Comparison of ENCODE assay signal across 13 cellular contexts in genomic region chr10:11074536-11075267, GRCh38. TPM values are rescaled to one million over a fixed set of nuclear protein-coding genes. Genes with fewer than 3 reads are reported as not detected.
A peak's percentile ranks its signal among the peaks of the same experiment; 100 is the strongest.
DNase-seq lines count a peak whose midpoint lies in the region; ATAC-seq and TF ChIP-seq lines count a peak whose summit lies in the region.
"Had no signal": no experiment of that assay in that cellular context is flagged by ENCODE, and none has a peak within 500 bp of the region (broad histone marks: within the 10 kb centered on the region; RNA-seq: fewer than 3 reads in every experiment).

No MANE protein-coding gene starts in this region.

- H3K4me1 ChIP-seq in uterus, result no peaks in the 10 kb centered on the region

- peaks cover 6% of the 10 kb centered on the region for H3K4me1 Mint-ChIP-seq in stimulated activated naive CD8-positive, alpha-beta T cell treated with anti-CD3 and anti-CD28 coated beads, Interleukin-15, amount 100 ng/mL, for 72 hours
- no peaks in the 10 kb centered on the region for H3K4me1 Mint-ChIP-seq in type B pancreatic cell (ENCODE audit: unreplicated experiment)
- H3K4me1 Mint-ChIP-seq: activated naive CD8-positive, alpha-beta T cell treated with anti-CD3 and anti-CD28 coated beads, Interleukin-2, amount 10 ng/mL, durations not matched to agents 7 days and 5 days had no signal

- no peak overlapping the region for H3K27ac ChIP-seq in uterus
- H3K27ac ChIP-seq: PC-9 had no signal

- no peak for TF ChIP-seq POLR2A in uterus (IDR thresholded peaks at IDR 0.05)

- ATAC-seq in stimulated activated naive CD8-positive, alpha-beta T cell treated with anti-CD3 and anti-CD28 coated beads, Interleukin-15, Interleukin-2, amounts not matched to agents 100 U/mL and 50 U/mL, for 24 hours, result peak; percentile 32
- no peak for ATAC-seq in stimulated activated naive CD8-positive, alpha-beta T cell treated with anti-CD3 and anti-CD28 coated beads, Interleukin-15, amount 100 ng/mL, for 72 hours
- ATAC-seq in GM21737 (IDR thresholded peaks at IDR 0.05; ENCODE audit: unreplicated experiment) (peak; percentile 62), HG03159 (IDR thresholded peaks at IDR 0.05; ENCODE audit: unreplicated experiment) (peak; percentile 83)

- no peak for DNase-seq in stimulated activated naive CD8-positive, alpha-beta T cell treated with anti-CD3 and anti-CD28 coated beads, Interleukin-15, Interleukin-2, amounts not matched to agents 100 U/mL and 50 U/mL, for 24 hours
- no peak for DNase-seq in stimulated activated naive CD8-positive, alpha-beta T cell treated with anti-CD3 and anti-CD28 coated beads, Interleukin-15, amount 100 ng/mL, for 72 hours
- DNase-seq in NCI-H1694 treated with DMSO at 0.1 percent for 48 hours (lab: John Stamatoyannopoulos, UW) (no peak), uterus (no peak), type B pancreatic cell (ENCODE audit: extremely low spot score, unreplicated experiment) (no peak), NK-92 (lab: John Stamatoyannopoulos, UW; ENCODE audit: unreplicated experiment) (no peak)
- DNase-seq: activated naive CD8-positive, alpha-beta T cell treated with anti-CD3 and anti-CD28 coated beads, Interleukin-2, amount 10 ng/mL, durations not matched to agents 7 days and 5 days; DMS 273 treated with DMSO at 0.1 percent for 48 hours; mammary epithelial cell; NCI-H2171; PC-9 had no signal

- no peak overlapping the region for H3K4me3 Mint-ChIP-seq in stimulated activated naive CD8-positive, alpha-beta T cell treated with anti-CD3 and anti-CD28 coated beads, Interleukin-15, amount 100 ng/mL, for 72 hours
- H3K4me3 Mint-ChIP-seq in type B pancreatic cell, result no peak overlapping the region
- H3K4me3 Mint-ChIP-seq: activated naive CD8-positive, alpha-beta T cell treated with anti-CD3 and anti-CD28 coated beads, Interleukin-2, amount 10 ng/mL, durations not matched to agents 7 days and 5 days had no signal

- H3K9me3 ChIP-seq in uterus, result no peaks in the 10 kb centered on the region

- peaks cover 20% of the 10 kb centered on the region for H3K27me3 Mint-ChIP-seq in stimulated activated naive CD8-positive, alpha-beta T cell treated with anti-CD3 and anti-CD28 coated beads, Interleukin-15, amount 100 ng/mL, for 72 hours
- peaks cover 30% of the 10 kb centered on the region for H3K27me3 Mint-ChIP-seq in type B pancreatic cell

- no peaks in the 10 kb centered on the region for H3K27me3 ChIP-seq in uterus

- no peak for TF ChIP-seq CTCF in uterus (IDR thresholded peaks at IDR 0.05)
- no peak for TF ChIP-seq CTCF in type B pancreatic cell (conservative IDR thresholded peaks at IDR 0.05)

- intact Hi-C loops in uterus (cut with DNase I; ENCODE audit: low total_unique reads), result no loop called here

- H3K4me3 ChIP-seq in uterus, result no peak overlapping the region
- H3K4me3 ChIP-seq: PC-9 had no signal

- H3K27ac Mint-ChIP-seq in stimulated activated naive CD8-positive, alpha-beta T cell treated with anti-CD3 and anti-CD28 coated beads, Interleukin-15, amount 100 ng/mL, for 72 hours, result peak overlapping the region in 1 of 2 donors; percentile 5
- H3K27ac Mint-ChIP-seq in type B pancreatic cell, result no peak overlapping the region
- H3K27ac Mint-ChIP-seq: activated naive CD8-positive, alpha-beta T cell treated with anti-CD3 and anti-CD28 coated beads, Interleukin-2, amount 10 ng/mL, durations not matched to agents 7 days and 5 days had no signal

- no peaks in the 10 kb centered on the region for H3K36me3 Mint-ChIP-seq in type B pancreatic cell
- H3K36me3 Mint-ChIP-seq: activated naive CD8-positive, alpha-beta T cell treated with anti-CD3 and anti-CD28 coated beads, Interleukin-2, amount 10 ng/mL, durations not matched to agents 7 days and 5 days had no signal

- H3K9me3 Mint-ChIP-seq in stimulated activated naive CD8-positive, alpha-beta T cell treated with anti-CD3 and anti-CD28 coated beads, Interleukin-15, amount 100 ng/mL, for 72 hours, result no peaks in the 10 kb centered on the region
- no peaks in the 10 kb centered on the region for H3K9me3 Mint-ChIP-seq in type B pancreatic cell
- H3K9me3 Mint-ChIP-seq: activated naive CD8-positive, alpha-beta T cell treated with anti-CD3 and anti-CD28 coated beads, Interleukin-2, amount 10 ng/mL, durations not matched to agents 7 days and 5 days had no signal

- no peaks in the 10 kb centered on the region for H3K36me3 ChIP-seq in uterus

RNA-seq across cellular contexts. Expression of gene CELF2, which starts 57.0 kb away (rescaled TPM):
- total RNA-seq in uterus (10 to 100 TPM; 12.8 to 59.2 (median 44.0) TPM), type B pancreatic cell (ENCODE audit: low replicate concordance) (11.6 and 14.4 TPM in 2 replicates)
- total RNA-seq: PC-9 had no signal
